In the genomic region with DNA sequence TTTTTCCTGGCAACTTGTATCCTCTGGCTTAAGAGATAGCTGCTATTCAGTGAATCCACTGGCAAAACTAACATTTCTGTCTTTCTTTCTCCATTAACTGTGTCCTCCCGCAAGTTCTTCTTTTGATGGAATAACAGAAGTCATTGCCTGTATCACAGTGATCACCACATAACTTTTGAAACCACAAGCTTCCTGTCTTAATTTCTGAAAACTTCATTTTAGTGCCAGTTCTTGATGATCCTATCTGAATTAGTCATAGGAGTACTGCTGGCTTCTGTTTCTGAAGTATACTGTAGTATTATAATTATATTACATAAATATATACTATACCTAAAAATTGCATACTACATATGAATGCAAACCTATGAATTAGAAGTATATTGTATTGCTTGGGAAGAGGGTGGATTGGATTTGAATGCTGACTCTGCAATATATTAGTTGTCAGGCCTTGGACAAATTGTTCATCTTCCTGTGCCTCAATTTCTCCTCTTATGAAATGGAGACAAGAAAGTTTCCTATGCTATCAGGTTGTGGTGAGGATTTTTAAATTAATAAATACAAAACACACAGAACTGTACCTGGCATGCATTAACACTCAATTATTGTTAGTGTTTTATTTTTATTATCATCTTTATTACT, we compare ENCODE assay signal across 14 cellular contexts.
DNase-seq lines count a peak whose midpoint lies in the region; ATAC-seq and TF ChIP-seq lines count a peak whose summit lies in the region.
"Had no signal": no experiment of that assay in that cellular context is flagged by ENCODE, and none has a peak within 500 bp of the region (broad histone marks: within the 10 kb centered on the region; RNA-seq: fewer than 3 reads in every experiment).

No MANE protein-coding gene starts in this region.

- TF ChIP-seq CTCF in fibroblast of mammary gland (conservative IDR thresholded peaks at IDR 0.05; ENCODE audit: control insufficient read depth, insufficient read depth, low read depth, low read length), result no peak

- H3K4me3 ChIP-seq in fibroblast of mammary gland (ENCODE audit: control insufficient read depth, low read depth, low read length), result no peak overlapping the region
- H3K4me3 ChIP-seq: cardiac muscle cell, testis had no signal

- DNase-seq in A172 (ENCODE audit: low spot score), result peak; percentile 55
- peak; percentile 59 for DNase-seq in HCEC 1CT
- DNase-seq in SKM-1 treated with dmso at 0.1 percent for 144 hours (lab: John Stamatoyannopoulos, UW; ENCODE audit: unreplicated experiment), result peak; percentile 31
- DNase-seq in fibroblast of mammary gland (ENCODE audit: low read depth), result peak; percentile 76
- DNase-seq in NCI-H748 (lab: John Stamatoyannopoulos, UW; ENCODE audit: unreplicated experiment), result no peak
- no peak for DNase-seq in activated CD8-positive, alpha-beta memory T cell treated with anti-CD3 and anti-CD28 coated beads, Interleukin-2, amount 50 U/mL, for 4 hours
- no peak for DNase-seq in left lobe of liver (ENCODE audit: low spot score)
- no peak for DNase-seq in NCI-H1105 treated with DMSO at 0.1 percent for 48 hours (lab: John Stamatoyannopoulos, UW)
- DNase-seq: activated gamma-delta T cell treated with Interleukin-2 at 50 U/mL for 16 hours, endodermal cell, NCI-H1048, NCI-H345, testis had no signal

- no peak for ATAC-seq in left lobe of liver

Comparison
In these comparisons a context has a peak if more than half of its experiments do, and no peak if none do; other contexts are left out.
1. DNase-seq: peak in A172 (single experiment), HCEC 1CT (single experiment), SKM-1 treated with dmso at 0.1 percent for 144 hours (single experiment) and fibroblast of mammary gland (single experiment); none in NCI-H748 (single experiment), activated CD8-positive, alpha-beta memory T cell treated with anti-CD3 and anti-CD28 coated beads, Interleukin-2, amount 50 U/mL, for 4 hours (single experiment), left lobe of liver (single experiment) and NCI-H1105 treated with DMSO at 0.1 percent for 48 hours (single experiment).